In the genomic region with DNA sequence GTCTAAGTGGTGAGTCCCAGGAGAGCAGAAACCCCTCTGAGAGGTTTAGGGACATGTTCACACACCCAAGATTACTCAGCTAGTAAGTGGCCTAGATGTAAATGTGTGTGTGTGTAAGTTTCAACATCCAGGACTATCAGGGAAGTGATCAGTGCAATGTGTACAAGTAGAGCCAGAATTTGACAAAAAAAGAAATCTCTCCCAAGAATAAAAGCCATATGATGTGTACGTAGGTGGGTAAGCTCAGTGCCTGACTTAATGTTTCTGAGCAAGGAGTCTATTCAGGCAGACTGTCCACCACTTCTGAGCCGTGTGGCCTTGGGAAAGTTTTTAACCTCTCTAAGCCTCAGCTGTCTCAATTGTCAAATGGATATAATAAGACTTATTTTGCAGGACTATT, we compare ENCODE assay signal across 21 cellular contexts.
DNase-seq lines count a peak whose midpoint lies in the region; ATAC-seq, FAIRE-seq and TF ChIP-seq lines count a peak whose summit lies in the region.
"Had no signal": no experiment of that assay in that cellular context is flagged by ENCODE, and none has a peak within 500 bp of the region (broad histone marks: within the 10 kb centered on the region; RNA-seq: fewer than 3 reads in every experiment).

No MANE protein-coding gene starts in this region.

- peaks cover 1% of the 10 kb centered on the region; the same call in 1 of the 2 replicates for H3K9me3 Mint-ChIP-seq in WTC11
- H3K9me3 Mint-ChIP-seq: activated naive CD8-positive, alpha-beta T cell treated with anti-CD3 and anti-CD28 coated beads, Interleukin-2, amount 10 ng/mL, durations not matched to agents 7 days and 5 days; CD4-positive, alpha-beta T cell; effector memory CD8-positive, alpha-beta T cell; stimulated activated naive CD8-positive, alpha-beta T cell treated with anti-CD3 and anti-CD28 coated beads, Interleukin-15, amount 100 ng/mL, for 72 hours had no signal

- POLR2A ChIA-PET in WTC11 (lab: Charles Lee), result no interaction called here

- no peaks in the 10 kb centered on the region for H3K27me3 Mint-ChIP-seq in WTC11 (ENCODE audit: low read depth)
- H3K27me3 Mint-ChIP-seq: CD4-positive, alpha-beta T cell; effector memory CD8-positive, alpha-beta T cell; stimulated activated naive CD8-positive, alpha-beta T cell treated with anti-CD3 and anti-CD28 coated beads, Interleukin-15, amount 100 ng/mL, for 72 hours had no signal

- H3K27ac ChIP-seq in right cardiac atrium (ENCODE audit: low read length), result peak overlapping the region; percentile 83
- peak overlapping the region; percentile 62 for H3K27ac ChIP-seq in lower lobe of right lung
- peak overlapping the region in 6 of 8 donors; percentile 20 to 75 (median 68) for H3K27ac ChIP-seq in spleen
- H3K27ac ChIP-seq: KMS-11, neutrophil, SJSA1 had no signal

- CTCF ChIA-PET in WTC11 (lab: Charles Lee), result no interaction called here

- no peak overlapping the region for H3K27ac Mint-ChIP-seq in WTC11
- H3K27ac Mint-ChIP-seq: activated naive CD8-positive, alpha-beta T cell treated with anti-CD3 and anti-CD28 coated beads, Interleukin-2, amount 10 ng/mL, durations not matched to agents 7 days and 5 days; CD4-positive, alpha-beta T cell; effector memory CD8-positive, alpha-beta T cell; stimulated activated naive CD8-positive, alpha-beta T cell treated with anti-CD3 and anti-CD28 coated beads, Interleukin-15, amount 100 ng/mL, for 72 hours had no signal

- peaks cover 19% of the 10 kb centered on the region for H3K4me1 ChIP-seq in right cardiac atrium (ENCODE audit: control insufficient read depth, insufficient read depth, low read length)
- peaks cover 41% of the 10 kb centered on the region for H3K4me1 ChIP-seq in lower lobe of right lung
- peaks cover 6 to 25% (median 20%) of the 10 kb centered on the region in 6 donors for H3K4me1 ChIP-seq in spleen

- FAIRE-seq in GM12891 (lab: Jason Lieb, UNC), result no peak
- FAIRE-seq: islet of Langerhans had no signal

- DNase-seq in right cardiac atrium (no peak), cardiac septum (ENCODE audit: low spot score) (no peak), lower lobe of right lung (no peak), spleen (no peak), EL (no peak), GM12891 (ENCODE audit: insufficient read length, low spot score) (no peak), DMS114 treated with DMSO at 0.1 percent for 48 hours (lab: John Stamatoyannopoulos, UW; ENCODE audit: unreplicated experiment) (no peak), WTC11 (ENCODE audit: low spot score) (no peak)
- DNase-seq: ACHN; activated naive CD8-positive, alpha-beta T cell treated with anti-CD3 and anti-CD28 coated beads, Interleukin-2, amount 10 ng/mL, durations not matched to agents 7 days and 5 days; CD4-positive, alpha-beta T cell; DMS79; effector memory CD8-positive, alpha-beta T cell; mesendoderm; NCI-H526 treated with DMSO at 0.1 percent for 48 hours; stimulated activated naive CD8-positive, alpha-beta T cell treated with anti-CD3 and anti-CD28 coated beads, Interleukin-15, amount 100 ng/mL, for 72 hours had no signal

- peaks cover 10% of the 10 kb centered on the region for H3K4me1 Mint-ChIP-seq in WTC11
- H3K4me1 Mint-ChIP-seq: activated naive CD8-positive, alpha-beta T cell treated with anti-CD3 and anti-CD28 coated beads, Interleukin-2, amount 10 ng/mL, durations not matched to agents 7 days and 5 days; stimulated activated naive CD8-positive, alpha-beta T cell treated with anti-CD3 and anti-CD28 coated beads, Interleukin-15, amount 100 ng/mL, for 72 hours had no signal

- 78% methylated on average over 2 of the region's 2 CpGs for WGBS in right cardiac atrium
- 72 to 85% (median 76%) methylated on average over 2 of the region's 2 CpGs for WGBS in spleen, 5 donors

- H3K9me3 ChIP-seq in right cardiac atrium (ENCODE audit: control insufficient read depth, low read length) (no peaks in the 10 kb centered on the region), lower lobe of right lung (no peaks in the 10 kb centered on the region), spleen (no peaks in the 10 kb centered on the region)
- H3K9me3 ChIP-seq: neutrophil, SJSA1 had no signal

- no peak overlapping the region for H3K4me3 ChIP-seq in right cardiac atrium (ENCODE audit: low read length)
- no peak overlapping the region for H3K4me3 ChIP-seq in lower lobe of right lung
- no peak overlapping the region for H3K4me3 ChIP-seq in spleen
- H3K4me3 ChIP-seq: cardiac muscle cell, SJSA1 had no signal

- no peak overlapping the region for H3K4me3 Mint-ChIP-seq in WTC11
- H3K4me3 Mint-ChIP-seq: activated naive CD8-positive, alpha-beta T cell treated with anti-CD3 and anti-CD28 coated beads, Interleukin-2, amount 10 ng/mL, durations not matched to agents 7 days and 5 days; CD4-positive, alpha-beta T cell; effector memory CD8-positive, alpha-beta T cell; stimulated activated naive CD8-positive, alpha-beta T cell treated with anti-CD3 and anti-CD28 coated beads, Interleukin-15, amount 100 ng/mL, for 72 hours had no signal

- H3K27me3 ChIP-seq in right cardiac atrium (ENCODE audit: control insufficient read depth, insufficient read depth) (no peaks in the 10 kb centered on the region), lower lobe of right lung (ENCODE audit: low read depth) (no peaks in the 10 kb centered on the region), spleen (replicated peaks in 1 of 7) (no peaks in the 10 kb centered on the region)
- H3K27me3 ChIP-seq: SJSA1 had no signal

- H3K36me3 Mint-ChIP-seq in WTC11, result no peaks in the 10 kb centered on the region
- H3K36me3 Mint-ChIP-seq: activated naive CD8-positive, alpha-beta T cell treated with anti-CD3 and anti-CD28 coated beads, Interleukin-2, amount 10 ng/mL, durations not matched to agents 7 days and 5 days had no signal

- TF ChIP-seq POLR2A in spleen (IDR thresholded peaks at IDR 0.05), result no peak
- TF ChIP-seq POLR2A in GM12891 (IDR thresholded peaks at IDR 0.05; ENCODE audit: low read depth, low read length), result no peak

- TF ChIP-seq CTCF in lower lobe of right lung (IDR thresholded peaks at IDR 0.05), result no peak
- TF ChIP-seq CTCF in spleen (IDR thresholded peaks at IDR 0.05 in 8 of 11, conservative IDR thresholded peaks at IDR 0.05 in 3 of 11), result no peak
- TF ChIP-seq CTCF in WTC11 (IDR thresholded peaks at IDR 0.05), result no peak

- intact Hi-C loops in right cardiac atrium (cut with DNase I), result loop anchor here in 3 of 4 donors (5.0 to 10.0 kb wide), 3 partner anchors 103 to 326 kb away; a partner anchor contains a TSS
- intact Hi-C loops in cardiac septum (cut with DNase I), result loop anchor here (5.0 kb wide), 2 partner anchors 98 to 118 kb away; no protein-coding TSS in a partner anchor
- intact Hi-C loops in lower lobe of right lung (cut with DNase I), result no loop called here
- intact Hi-C loops in spleen (cut with DNase I; ENCODE audit: low total_unique reads), result no loop called here

- no peaks in the 10 kb centered on the region for H3K36me3 ChIP-seq in lower lobe of right lung
- H3K36me3 ChIP-seq in spleen, result no peaks in the 10 kb centered on the region
- H3K36me3 ChIP-seq: cardiac muscle cell, neutrophil, SJSA1 had no signal

- no peak for ATAC-seq in right cardiac atrium
- ATAC-seq in lower lobe of right lung, result no peak
- no peak for ATAC-seq in WTC11
- ATAC-seq: effector memory CD8-positive, alpha-beta T cell; stimulated activated naive CD8-positive, alpha-beta T cell treated with anti-CD3 and anti-CD28 coated beads, Interleukin-15, amount 100 ng/mL, for 72 hours had no signal

TF ChIP-seq in GM12891, 5 proteins besides CTCF, POLR2A, EP300 and RAD21:
- TF ChIP-seq PAX5 (IDR thresholded peaks at IDR 0.05; ENCODE audit: insufficient read depth, low read length, severe bottlenecking) (no peak), SPI1 (IDR thresholded peaks at IDR 0.05; ENCODE audit: low read depth, low read length) (no peak), POLR2AphosphoS5 (IDR thresholded peaks at IDR 0.05; ENCODE audit: low read depth, low read length) (no peak), POU2F2 (IDR thresholded peaks at IDR 0.05; ENCODE audit: low read depth, low read length) (no peak), TAF1 (IDR thresholded peaks at IDR 0.05; ENCODE audit: low read depth, low read length) (no peak)

TF ChIP-seq in WTC11, 78 proteins besides CTCF, POLR2A, EP300 and RAD21 (continues in another document):
- TF ChIP-seq ZNF232 (CRISPR knock-in tag; IDR thresholded peaks at IDR 0.05), result no peak
- TF ChIP-seq SOX15 (CRISPR knock-in tag; IDR thresholded peaks at IDR 0.05), result no peak
- TF ChIP-seq, protein P1, sequence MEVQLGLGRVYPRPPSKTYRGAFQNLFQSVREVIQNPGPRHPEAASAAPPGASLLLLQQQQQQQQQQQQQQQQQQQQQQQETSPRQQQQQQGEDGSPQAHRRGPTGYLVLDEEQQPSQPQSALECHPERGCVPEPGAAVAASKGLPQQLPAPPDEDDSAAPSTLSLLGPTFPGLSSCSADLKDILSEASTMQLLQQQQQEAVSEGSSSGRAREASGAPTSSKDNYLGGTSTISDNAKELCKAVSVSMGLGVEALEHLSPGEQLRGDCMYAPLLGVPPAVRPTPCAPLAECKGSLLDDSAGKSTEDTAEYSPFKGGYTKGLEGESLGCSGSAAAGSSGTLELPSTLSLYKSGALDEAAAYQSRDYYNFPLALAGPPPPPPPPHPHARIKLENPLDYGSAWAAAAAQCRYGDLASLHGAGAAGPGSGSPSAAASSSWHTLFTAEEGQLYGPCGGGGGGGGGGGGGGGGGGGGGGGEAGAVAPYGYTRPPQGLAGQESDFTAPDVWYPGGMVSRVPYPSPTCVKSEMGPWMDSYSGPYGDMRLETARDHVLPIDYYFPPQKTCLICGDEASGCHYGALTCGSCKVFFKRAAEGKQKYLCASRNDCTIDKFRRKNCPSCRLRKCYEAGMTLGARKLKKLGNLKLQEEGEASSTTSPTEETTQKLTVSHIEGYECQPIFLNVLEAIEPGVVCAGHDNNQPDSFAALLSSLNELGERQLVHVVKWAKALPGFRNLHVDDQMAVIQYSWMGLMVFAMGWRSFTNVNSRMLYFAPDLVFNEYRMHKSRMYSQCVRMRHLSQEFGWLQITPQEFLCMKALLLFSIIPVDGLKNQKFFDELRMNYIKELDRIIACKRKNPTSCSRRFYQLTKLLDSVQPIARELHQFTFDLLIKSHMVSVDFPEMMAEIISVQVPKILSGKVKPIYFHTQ (CRISPR knock-in tag; IDR thresholded peaks at IDR 0.05), result no peak
- TF ChIP-seq ATF1 (CRISPR knock-in tag; IDR thresholded peaks at IDR 0.05), result no peak
- TF ChIP-seq JAZF1 (CRISPR knock-in tag; IDR thresholded peaks at IDR 0.05), result no peak

Comparison
In these comparisons a context has a peak if more than half of its experiments do, and no peak if none do; other contexts are left out.
1. intact Hi-C loops: an anchor here in right cardiac atrium (5.0 to 10.0 kb wide) and cardiac septum (5.0 kb wide); none called in lower lobe of right lung and spleen.